8 cellular contexts compared by ENCODE assay signal in genomic region chr1:38013027-38013588, GRCh38. TPM values are rescaled to one million over a fixed set of nuclear protein-coding genes. Genes with fewer than 3 reads are reported as not detected.
DNase-seq lines count a peak whose midpoint lies in the region; ATAC-seq, FAIRE-seq and TF ChIP-seq lines count a peak whose summit lies in the region.

No MANE protein-coding gene starts in this region.

- POLR2A ChIA-PET in HepG2 (lab: Yijun Ruan, JAX): interaction anchor here (0.6 to 5.1 kb wide), 9 partner anchors 9 to 846 kb away, joined by 3 to 48 read pairs (median 4); partner anchors contain the start of genes MEAF6, POU3F1, RRAGC and SF3A3

- peaks cover 36% of the 10 kb centered on the region for H3K4me1 Mint-ChIP-seq in T-helper 1 cell treated with Interleukin-12 subunit alpha and Interleukin-12 subunit beta and Interleukin-4 antibody, amounts not matched to agents 30 μg/mL and 1 μg/mL, for 36 hours (ENCODE audit: low read depth)
- peaks cover 64% of the 10 kb centered on the region for H3K4me1 Mint-ChIP-seq in brain

- H3K79me2 ChIP-seq in HepG2 (ENCODE audit: insufficient read depth, low read length): peaks cover 31% of the 10 kb centered on the region

- TF ChIP-seq RAD21 in HepG2 (CRISPR knock-in tag; IDR thresholded peaks at IDR 0.05): no peak

- H3K9ac ChIP-seq in HepG2 (ENCODE audit: insufficient read depth, low read depth, low read length): peak overlapping the region; percentile 95

- H3K4me1 ChIP-seq in HepG2 (ENCODE audit: insufficient read depth, low read length) (peaks cover 54% of the 10 kb centered on the region), tibial artery (peaks cover 0 to 50% (median 27%) of the 10 kb centered on the region in 4 donors)

- H3K27me3 Mint-ChIP-seq in T-helper 1 cell treated with Interleukin-12 subunit alpha and Interleukin-12 subunit beta and Interleukin-4 antibody, amounts not matched to agents 30 μg/mL and 1 μg/mL, for 36 hours (ENCODE audit: low read depth): no peaks in the 10 kb centered on the region
- H3K27me3 Mint-ChIP-seq in brain: peaks cover 15% of the 10 kb centered on the region

- TF ChIP-seq EP300 in HepG2 (IDR thresholded peaks at IDR 0.05; ENCODE audit: low read depth in 2 of 2, low read length in 2 of 2) (no peak), HepG2 (CRISPR knock-in tag; IDR thresholded peaks at IDR 0.05; ENCODE audit: borderline replicate concordance) (no peak)

- H3K4me3 ChIP-seq in LNCaP clone FGC (ENCODE audit: low read depth, low read length) (peak overlapping the region; percentile 76), HepG2 (replicated peaks in 1 of 3; ENCODE audit: insufficient read depth in 1 of 3, low read depth in 2 of 3, low read length in 3 of 3) (peak overlapping the region; percentile 74 to 95 (median 85)), tibial artery (peak overlapping the region; percentile 82 to 85)

- H3K4me3 Mint-ChIP-seq in T-helper 1 cell treated with Interleukin-12 subunit alpha and Interleukin-12 subunit beta and Interleukin-4 antibody, amounts not matched to agents 30 μg/mL and 1 μg/mL, for 36 hours: peak overlapping the region; percentile 94
- H3K4me3 Mint-ChIP-seq in brain: peak overlapping the region; percentile 96 to 99 (median 97)

- H3K36me3 ChIP-seq in HepG2 (replicated peaks in 1 of 2; ENCODE audit: control insufficient read depth in 1 of 2, insufficient read depth in 2 of 2, low read length in 2 of 2) (peaks cover 3 to 31% of the 10 kb centered on the region in 2 experiments), tibial artery (peaks cover 14 to 22% (median 17%) of the 10 kb centered on the region in 3 donors)

- peak; percentile 49 for FAIRE-seq in HepG2 (lab: Jason Lieb, UNC)

- H3K27ac ChIP-seq in HepG2 (ENCODE audit: extremely low read length, insufficient read depth, low read length) (peak overlapping the region; percentile 88), tibial artery (peak overlapping the region; percentile 91 to 96)

- TSS peak; percentile 73 for BruUV-seq in HepG2 (replicated peaks; lab: Mats Ljungman, UMichigan)

- CTCF ChIA-PET in HepG2 (lab: Yijun Ruan, JAX; ENCODE audit: low intra/inter-chr PET ratio, low total read pairs): interaction anchor here (2.4 kb wide), 1 partner anchor 23 kb away, joined by 10 read pairs; the partner anchor contains the start of gene SF3A3

- TF ChIP-seq CTCF in LNCaP clone FGC (IDR thresholded peaks at IDR 0.05; ENCODE audit: control insufficient read depth, extremely low read depth, insufficient read depth) (no peak), brain (conservative IDR thresholded peaks at IDR 0.05) (no peak), HepG2 (CRISPR knock-in tag; IDR thresholded peaks at IDR 0.05) (no peak), tibial artery (IDR thresholded peaks at IDR 0.05) (no peak)

- DNase-seq in T-helper 1 cell: no peak
- no peak for DNase-seq in LNCaP clone FGC (ENCODE audit: low read depth)
- DNase-seq in HepG2 (ENCODE audit: low spot score): peak; percentile 49
- DNase-seq in tibial artery: no peak
- DNase-seq in pons (ENCODE audit: low spot score): no peak
- DNase-seq in NCI-H748 (lab: John Stamatoyannopoulos, UW; ENCODE audit: unreplicated experiment): no peak

- WGBS in HepG2 (ENCODE audit: low lambda C conversion rate): 7% methylated on average over 8 of the region's 8 CpGs

- H3K4me2 ChIP-seq in HepG2 (ENCODE audit: low read depth, low read length): peak overlapping the region; percentile 92

- ATAC-seq in HepG2: peak; percentile 12

- intact Hi-C loops in HepG2 (cut with micrococcal nuclease; ENCODE audit: unreplicated experiment): no loop called here
- intact Hi-C loops in tibial artery (cut with DNase I; ENCODE audit: low total_unique reads): no loop called here

- H2AFZ ChIP-seq in HepG2 (ENCODE audit: low read length): no peak overlapping the region

- peak overlapping the region; percentile 91 for H3K27ac Mint-ChIP-seq in T-helper 1 cell treated with Interleukin-12 subunit alpha and Interleukin-12 subunit beta and Interleukin-4 antibody, amounts not matched to agents 30 μg/mL and 1 μg/mL, for 36 hours
- H3K27ac Mint-ChIP-seq in brain: peak overlapping the region; percentile 99 to 100 (median 99)

- H3K27me3 ChIP-seq in HepG2 (ENCODE audit: control insufficient read depth in 1 of 2, insufficient read depth in 2 of 2, low read length in 2 of 2) (no peaks in the 10 kb centered on the region; a peak in 1 of 5 replicates), tibial artery (no peaks in the 10 kb centered on the region)

- no peaks in the 10 kb centered on the region for H3K9me3 Mint-ChIP-seq in T-helper 1 cell treated with Interleukin-12 subunit alpha and Interleukin-12 subunit beta and Interleukin-4 antibody, amounts not matched to agents 30 μg/mL and 1 μg/mL, for 36 hours
- peaks cover 0 to 6% (median 0%) of the 10 kb centered on the region in 5 experiments for H3K9me3 Mint-ChIP-seq in brain

- H3K36me3 Mint-ChIP-seq in T-helper 1 cell treated with Interleukin-12 subunit alpha and Interleukin-12 subunit beta and Interleukin-4 antibody, amounts not matched to agents 30 μg/mL and 1 μg/mL, for 36 hours (ENCODE audit: low read depth): peaks cover 14% of the 10 kb centered on the region
- peaks cover 20% of the 10 kb centered on the region for H3K36me3 Mint-ChIP-seq in brain

- H4K20me1 ChIP-seq in HepG2 (ENCODE audit: insufficient read depth, low read length): no peaks in the 10 kb centered on the region

- no peak for TF ChIP-seq POLR2A in HepG2 (IDR thresholded peaks at IDR 0.05; ENCODE audit: insufficient read depth in 1 of 2, low read depth in 2 of 2, low read length in 2 of 2)

- in situ Hi-C loops in HepG2 (cut with HindIII; ENCODE audit: extremely low pct_ligation_motif_present, low pct_unique_long_range_greater_than_20kb): no loop called here

- no peaks in the 10 kb centered on the region for H3K9me3 ChIP-seq in HepG2 (ENCODE audit: low read length)
- no peaks in the 10 kb centered on the region for H3K9me3 ChIP-seq in tibial artery

RNA-seq across cellular contexts. Expression of gene UTP11, which starts 0.6 kb away (rescaled TPM):
- polyA plus RNA-seq in brain (ENCODE audit: insufficient read depth, low read depth, low replicate concordance): 29.6 TPM
- total RNA-seq in HepG2 (2016; rRNA removed; fragmentation: Illumina TruSeq; extraction: Trizol): 44.8 and 71.4 TPM in 2 replicates
- 8.4 and 10.8 TPM in 2 replicates for total RNA-seq in HepG2 (2016; cell fraction: cytosol; rRNA removed; fragmentation: Illumina TruSeq; extraction: Trizol; ENCODE audit: low read depth)
- total RNA-seq in HepG2 (2016; cell fraction: insoluble cytoplasmic fraction; rRNA removed; fragmentation: Illumina TruSeq; extraction: Trizol): 43.6 and 60.8 TPM in 2 replicates
- 16.8 and 19.4 TPM in 2 replicates for total RNA-seq in HepG2 (2016; cell fraction: membrane; rRNA removed; fragmentation: Illumina TruSeq; extraction: Trizol)
- 20.6 and 23.0 TPM in 2 replicates for total RNA-seq in HepG2 (2016; cell fraction: nucleus; rRNA removed; fragmentation: Illumina TruSeq; extraction: Trizol)
- 11.8 and 13.5 TPM in 2 replicates for polyA plus RNA-seq in HepG2 (2011; rRNA removed)
- 7.8 and 10.7 TPM in 2 replicates for polyA plus RNA-seq in HepG2 (2011; cell fraction: cytosol; rRNA removed)
- 4.5 and 5.5 TPM in 2 replicates for polyA plus RNA-seq in HepG2 (2011; cell fraction: nucleus; rRNA removed)
- polyA plus RNA-seq in HepG2 (2012): 16.1 and 22.2 TPM in 2 replicates
- 8.5 and 9.1 TPM in 2 replicates for polyA plus RNA-seq in HepG2 (2016; cell fraction: cytosol; fragmentation: Illumina TruSeq; extraction: Trizol; ENCODE audit: low read depth)
- polyA plus RNA-seq in HepG2 (2016; cell fraction: insoluble cytoplasmic fraction; fragmentation: Illumina TruSeq; extraction: Trizol; ENCODE audit: low read depth): 71.4 and 74.3 TPM in 2 replicates
- 11.7 and 13.3 TPM in 2 replicates for polyA plus RNA-seq in HepG2 (2016; cell fraction: membrane; fragmentation: Illumina TruSeq; extraction: Trizol; ENCODE audit: low read depth)
- polyA plus RNA-seq in HepG2 (2016; cell fraction: nucleus; fragmentation: Illumina TruSeq; extraction: Trizol; ENCODE audit: insufficient read depth, low read depth): 35.4 and 38.1 TPM in 2 replicates
- 5.8 and 16.2 TPM in 2 replicates for polyA minus RNA-seq in HepG2 (2011; rRNA and poly(A)+ RNA removed; ENCODE audit: low replicate concordance)
- polyA minus RNA-seq in HepG2 (2011; cell fraction: cytosol; rRNA and poly(A)+ RNA removed): 6.4 and 11.6 TPM in 2 replicates
- 18.2 and 19.0 TPM in 2 replicates for polyA minus RNA-seq in HepG2 (2011; cell fraction: nucleus; rRNA and poly(A)+ RNA removed)

RNA-seq across cellular contexts. Expression of gene FHL3, which starts 7.8 kb away (rescaled TPM):
- polyA plus RNA-seq in brain (ENCODE audit: insufficient read depth, low read depth, low replicate concordance): 12.8 TPM
- 2.8 TPM in 2 replicates for total RNA-seq in HepG2 (2016; rRNA removed; fragmentation: Illumina TruSeq; extraction: Trizol)
- total RNA-seq in HepG2 (2016; cell fraction: cytosol; rRNA removed; fragmentation: Illumina TruSeq; extraction: Trizol; ENCODE audit: low read depth): 2.3 and 2.5 TPM in 2 replicates
- 1.7 and 3.4 TPM in 2 replicates for total RNA-seq in HepG2 (2016; cell fraction: insoluble cytoplasmic fraction; rRNA removed; fragmentation: Illumina TruSeq; extraction: Trizol)
- 3.3 and 3.5 TPM in 2 replicates for total RNA-seq in HepG2 (2016; cell fraction: membrane; rRNA removed; fragmentation: Illumina TruSeq; extraction: Trizol)
- 3.1 and 4.0 TPM in 2 replicates for total RNA-seq in HepG2 (2016; cell fraction: nucleus; rRNA removed; fragmentation: Illumina TruSeq; extraction: Trizol)
- polyA plus RNA-seq in HepG2 (2011; rRNA removed): 6.6 and 8.6 TPM in 2 replicates
- polyA plus RNA-seq in HepG2 (2011; cell fraction: cytosol; rRNA removed): 5.2 and 5.5 TPM in 2 replicates
- polyA plus RNA-seq in HepG2 (2011; cell fraction: nucleus; rRNA removed): 31.9 and 32.9 TPM in 2 replicates
- 11.9 and 15.1 TPM in 2 replicates for polyA plus RNA-seq in HepG2 (2012)
- polyA plus RNA-seq in HepG2 (2016; cell fraction: cytosol; fragmentation: Illumina TruSeq; extraction: Trizol; ENCODE audit: low read depth): 5.5 and 6.1 TPM in 2 replicates
- polyA plus RNA-seq in HepG2 (2016; cell fraction: insoluble cytoplasmic fraction; fragmentation: Illumina TruSeq; extraction: Trizol; ENCODE audit: low read depth): 4.6 and 6.9 TPM in 2 replicates
- polyA plus RNA-seq in HepG2 (2016; cell fraction: membrane; fragmentation: Illumina TruSeq; extraction: Trizol; ENCODE audit: low read depth): 7.6 and 10.1 TPM in 2 replicates
- 7.2 and 9.0 TPM in 2 replicates for polyA plus RNA-seq in HepG2 (2016; cell fraction: nucleus; fragmentation: Illumina TruSeq; extraction: Trizol; ENCODE audit: insufficient read depth, low read depth)
- polyA minus RNA-seq in HepG2 (2011; rRNA and poly(A)+ RNA removed; ENCODE audit: low replicate concordance): 23.2 and 31.5 TPM in 2 replicates
- 8.4 and 8.7 TPM in 2 replicates for polyA minus RNA-seq in HepG2 (2011; cell fraction: cytosol; rRNA and poly(A)+ RNA removed)
- 15.3 and 23.5 TPM in 2 replicates for polyA minus RNA-seq in HepG2 (2011; cell fraction: nucleus; rRNA and poly(A)+ RNA removed)

RNA-seq across cellular contexts. Expression of gene SF3A3, which starts 23.3 kb away (rescaled TPM):
- polyA plus RNA-seq in brain (ENCODE audit: insufficient read depth, low read depth, low replicate concordance): 88.2 TPM
- 122 and 189 TPM in 2 replicates for total RNA-seq in HepG2 (2016; rRNA removed; fragmentation: Illumina TruSeq; extraction: Trizol)
- total RNA-seq in HepG2 (2016; cell fraction: cytosol; rRNA removed; fragmentation: Illumina TruSeq; extraction: Trizol; ENCODE audit: low read depth): 18.5 and 25.3 TPM in 2 replicates
- total RNA-seq in HepG2 (2016; cell fraction: insoluble cytoplasmic fraction; rRNA removed; fragmentation: Illumina TruSeq; extraction: Trizol): 132 and 186 TPM in 2 replicates
- 29.8 and 36.9 TPM in 2 replicates for total RNA-seq in HepG2 (2016; cell fraction: membrane; rRNA removed; fragmentation: Illumina TruSeq; extraction: Trizol)
- total RNA-seq in HepG2 (2016; cell fraction: nucleus; rRNA removed; fragmentation: Illumina TruSeq; extraction: Trizol): 74.7 and 82.3 TPM in 2 replicates
- 24.1 and 31.6 TPM in 2 replicates for polyA plus RNA-seq in HepG2 (2011; rRNA removed)
- 16.2 and 22.5 TPM in 2 replicates for polyA plus RNA-seq in HepG2 (2011; cell fraction: cytosol; rRNA removed)
- 24.3 and 33.1 TPM in 2 replicates for polyA plus RNA-seq in HepG2 (2011; cell fraction: nucleus; rRNA removed)
- 47.3 and 68.3 TPM in 2 replicates for polyA plus RNA-seq in HepG2 (2012)
- polyA plus RNA-seq in HepG2 (2016; cell fraction: cytosol; fragmentation: Illumina TruSeq; extraction: Trizol; ENCODE audit: low read depth): 8.8 and 10.6 TPM in 2 replicates
- 124 and 134 TPM in 2 replicates for polyA plus RNA-seq in HepG2 (2016; cell fraction: insoluble cytoplasmic fraction; fragmentation: Illumina TruSeq; extraction: Trizol; ENCODE audit: low read depth)
- 11.0 and 11.3 TPM in 2 replicates for polyA plus RNA-seq in HepG2 (2016; cell fraction: membrane; fragmentation: Illumina TruSeq; extraction: Trizol; ENCODE audit: low read depth)
- 54.3 and 57.2 TPM in 2 replicates for polyA plus RNA-seq in HepG2 (2016; cell fraction: nucleus; fragmentation: Illumina TruSeq; extraction: Trizol; ENCODE audit: insufficient read depth, low read depth)
- 13.7 and 41.0 TPM in 2 replicates for polyA minus RNA-seq in HepG2 (2011; rRNA and poly(A)+ RNA removed; ENCODE audit: low replicate concordance)
- polyA minus RNA-seq in HepG2 (2011; cell fraction: cytosol; rRNA and poly(A)+ RNA removed): 34.7 and 37.0 TPM in 2 replicates
- polyA minus RNA-seq in HepG2 (2011; cell fraction: nucleus; rRNA and poly(A)+ RNA removed): 42.7 and 58.1 TPM in 2 replicates

RNA-seq across cellular contexts. Expression of gene POU3F1, which starts 33.5 kb away (rescaled TPM):
- 0.81 TPM for polyA plus RNA-seq in brain (ENCODE audit: insufficient read depth, low read depth, low replicate concordance)
- total RNA-seq in HepG2 (2016; rRNA removed; fragmentation: Illumina TruSeq; extraction: Trizol): not detected in 2 replicates
- not detected in 2 replicates for total RNA-seq in HepG2 (2016; cell fraction: cytosol; rRNA removed; fragmentation: Illumina TruSeq; extraction: Trizol; ENCODE audit: low read depth)
- total RNA-seq in HepG2 (2016; cell fraction: insoluble cytoplasmic fraction; rRNA removed; fragmentation: Illumina TruSeq; extraction: Trizol): not detected in 2 replicates
- total RNA-seq in HepG2 (2016; cell fraction: membrane; rRNA removed; fragmentation: Illumina TruSeq; extraction: Trizol): not detected in 2 replicates
- not detected in 2 replicates for total RNA-seq in HepG2 (2016; cell fraction: nucleus; rRNA removed; fragmentation: Illumina TruSeq; extraction: Trizol)
- polyA plus RNA-seq in HepG2 (2011; rRNA removed): not detected in 2 replicates
- polyA plus RNA-seq in HepG2 (2011; cell fraction: cytosol; rRNA removed): not detected in 2 replicates
- polyA plus RNA-seq in HepG2 (2011; cell fraction: nucleus; rRNA removed): not detected in 2 replicates
- polyA plus RNA-seq in HepG2 (2012): not detected in 2 replicates
- polyA plus RNA-seq in HepG2 (2016; cell fraction: cytosol; fragmentation: Illumina TruSeq; extraction: Trizol; ENCODE audit: low read depth): not detected in 2 replicates
- polyA plus RNA-seq in HepG2 (2016; cell fraction: insoluble cytoplasmic fraction; fragmentation: Illumina TruSeq; extraction: Trizol; ENCODE audit: low read depth): not detected in 2 replicates
- polyA plus RNA-seq in HepG2 (2016; cell fraction: membrane; fragmentation: Illumina TruSeq; extraction: Trizol; ENCODE audit: low read depth): not detected in 2 replicates
- polyA plus RNA-seq in HepG2 (2016; cell fraction: nucleus; fragmentation: Illumina TruSeq; extraction: Trizol; ENCODE audit: insufficient read depth, low read depth): not detected in 2 replicates
- polyA minus RNA-seq in HepG2 (2011; rRNA and poly(A)+ RNA removed; ENCODE audit: low replicate concordance): 0.07 TPM in 1 of 2 replicates, not detected in the other
- not detected in 2 replicates for polyA minus RNA-seq in HepG2 (2011; cell fraction: cytosol; rRNA and poly(A)+ RNA removed)
- polyA minus RNA-seq in HepG2 (2011; cell fraction: nucleus; rRNA and poly(A)+ RNA removed): not detected in 2 replicates
